In genomic region chr9:8883313-8883712, GRCh38 we compare ENCODE assay signal across 25 cellular contexts.
"Had no signal": no experiment of that assay in that cellular context is flagged by ENCODE, and none has a peak within 500 bp of the region (broad histone marks: within the 10 kb centered on the region; RNA-seq: fewer than 3 reads in every experiment).

No MANE protein-coding gene starts in this region.

- ATAC-seq: left lung; naive thymus-derived CD4-positive, alpha-beta T cell; psoas muscle; right cardiac atrium; stimulated activated memory B cell treated with anti-CD40 and anti-IgM and Interleukin-4, amounts not matched to agents 10 μg/mL and 1 μg/mL and 100 μg/mL, for 72 hours; stimulated activated naive CD8-positive, alpha-beta T cell treated with anti-CD3 and anti-CD28 coated beads, Interleukin-15, Interleukin-2, amounts not matched to agents 100 U/mL and 50 U/mL, for 24 hours had no signal

- H3K27me3 ChIP-seq: colonic mucosa, esophagus squamous epithelium, sigmoid colon, spleen, testis, tibial artery, upper lobe of left lung had no signal

- H3K4me3 Mint-ChIP-seq: dendritic cell treated with granulocyte-macrophage colony-stimulating factor and Interleukin-4, amounts not matched to agents 40 ng/mL and 50 ng/mL, for 4 days; mesothelial cell of epicardium; naive thymus-derived CD4-positive, alpha-beta T cell; nephron; stimulated activated memory B cell treated with anti-CD40 and anti-IgM and Interleukin-4, amounts not matched to agents 10 μg/mL and 1 μg/mL and 100 μg/mL, for 72 hours had no signal

- H3K4me3 ChIP-seq: colonic mucosa, esophagus squamous epithelium, left lung, psoas muscle, sigmoid colon, spleen, testis, tibial artery, upper lobe of left lung had no signal

- H3K27me3 Mint-ChIP-seq: dendritic cell treated with granulocyte-macrophage colony-stimulating factor and Interleukin-4, amounts not matched to agents 40 ng/mL and 50 ng/mL, for 4 days; stimulated activated memory B cell treated with anti-CD40 and anti-IgM and Interleukin-4, amounts not matched to agents 10 μg/mL and 1 μg/mL and 100 μg/mL, for 72 hours had no signal

- H3K36me3 ChIP-seq: colonic mucosa, esophagus squamous epithelium, left lung, sigmoid colon, spleen, tibial artery, upper lobe of left lung had no signal

- H3K27ac Mint-ChIP-seq: dendritic cell treated with granulocyte-macrophage colony-stimulating factor and Interleukin-4, amounts not matched to agents 40 ng/mL and 50 ng/mL, for 4 days; mesothelial cell of epicardium; naive thymus-derived CD4-positive, alpha-beta T cell; nephron; stimulated activated memory B cell treated with anti-CD40 and anti-IgM and Interleukin-4, amounts not matched to agents 10 μg/mL and 1 μg/mL and 100 μg/mL, for 72 hours had no signal

- FAIRE-seq: endothelial cell of umbilical vein, keratinocyte, urothelium cell line had no signal

- H3K27ac ChIP-seq: colonic mucosa, esophagus squamous epithelium, left lung, psoas muscle, sigmoid colon, spleen, testis, tibial artery, upper lobe of left lung had no signal

- H3K9me3 ChIP-seq: colonic mucosa, esophagus squamous epithelium, left lung, psoas muscle, sigmoid colon, spleen, testis, tibial artery, upper lobe of left lung had no signal

- DNase-seq: colonic mucosa; effector CD8-positive, alpha-beta T cell; esophagus squamous epithelium; foreskin melanocyte; left lung; mesenchymal stem cell; naive thymus-derived CD4-positive, alpha-beta T cell; nucleus accumbens; psoas muscle; right cardiac atrium; sigmoid colon; spleen; stimulated activated CD4-positive, alpha-beta T cell treated with anti-CD3 and anti-CD28 coated beads, Interleukin-4, amount 100 ng/mL, for 4 hours; stimulated activated naive CD8-positive, alpha-beta T cell treated with anti-CD3 and anti-CD28 coated beads, Interleukin-15, Interleukin-2, amounts not matched to agents 100 U/mL and 50 U/mL, for 24 hours; substantia nigra; testis; tibial artery; upper lobe of left lung had no signal

- H3K36me3 Mint-ChIP-seq: mesothelial cell of epicardium; naive thymus-derived CD4-positive, alpha-beta T cell; stimulated activated memory B cell treated with anti-CD40 and anti-IgM and Interleukin-4, amounts not matched to agents 10 μg/mL and 1 μg/mL and 100 μg/mL, for 72 hours had no signal

- H3K4me1 ChIP-seq: esophagus squamous epithelium, left lung, psoas muscle, sigmoid colon, spleen, testis, tibial artery, upper lobe of left lung had no signal

- H3K9me3 Mint-ChIP-seq: dendritic cell treated with granulocyte-macrophage colony-stimulating factor and Interleukin-4, amounts not matched to agents 40 ng/mL and 50 ng/mL, for 4 days; mesothelial cell of epicardium; nephron; stimulated activated memory B cell treated with anti-CD40 and anti-IgM and Interleukin-4, amounts not matched to agents 10 μg/mL and 1 μg/mL and 100 μg/mL, for 72 hours had no signal

- H3K4me1 Mint-ChIP-seq: mesothelial cell of epicardium; stimulated activated memory B cell treated with anti-CD40 and anti-IgM and Interleukin-4, amounts not matched to agents 10 μg/mL and 1 μg/mL and 100 μg/mL, for 72 hours had no signal
